15 cellular contexts compared by ENCODE assay signal in the genomic region with DNA sequence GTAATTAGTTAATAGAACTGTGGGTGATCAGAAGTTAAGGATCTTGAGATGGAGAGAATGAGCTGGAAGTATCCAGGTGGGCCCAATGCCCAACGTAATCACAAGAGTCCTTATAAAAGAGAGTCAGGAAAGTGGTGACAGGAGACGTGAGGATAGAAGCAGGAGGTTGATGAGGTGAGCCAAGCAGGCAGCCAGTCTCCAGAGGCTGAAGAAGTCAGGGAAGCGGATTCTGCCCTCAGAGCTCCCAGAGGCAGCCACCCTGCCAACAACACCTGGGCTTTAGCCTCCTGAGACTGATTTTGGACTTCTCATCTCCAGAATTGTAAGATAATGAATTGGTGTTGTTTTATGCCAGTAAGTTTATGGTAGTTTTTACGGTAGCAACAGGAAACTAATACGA. TPM values are rescaled to one million over a fixed set of nuclear protein-coding genes. Genes with fewer than 3 reads are reported as not detected.
A peak's percentile ranks its signal among the peaks of the same experiment; 100 is the strongest.
DNase-seq lines count a peak whose midpoint lies in the region; ATAC-seq and TF ChIP-seq lines count a peak whose summit lies in the region.
"Had no signal": no experiment of that assay in that cellular context is flagged by ENCODE, and none has a peak within 500 bp of the region (broad histone marks: within the 10 kb centered on the region; RNA-seq: fewer than 3 reads in every experiment).

No MANE protein-coding gene starts in this region.

- H3K9me3 Mint-ChIP-seq in Calu3 (ENCODE audit: low read depth, unreplicated experiment) = peaks cover 4% of the 10 kb centered on the region
- H3K9me3 Mint-ChIP-seq in dendritic cell treated with granulocyte-macrophage colony-stimulating factor and Interleukin-4, amounts not matched to agents 40 ng/mL and 50 ng/mL, for 4 days = no peaks in the 10 kb centered on the region

- H3K4me1 ChIP-seq in PC-3 (ENCODE audit: insufficient read depth, low read length) (peaks cover 44% of the 10 kb centered on the region), skeletal muscle satellite cell (ENCODE audit: control insufficient read depth, insufficient read depth, low read length) (peaks cover 38% of the 10 kb centered on the region)

- H3F3A ChIP-seq in PC-3 (ENCODE audit: low read length, unreplicated experiment) = no peaks in the 10 kb centered on the region

- no peak overlapping the region for H2AFZ ChIP-seq in PC-3 (ENCODE audit: low read length)

- peaks cover 50% of the 10 kb centered on the region for H3K4me1 Mint-ChIP-seq in Calu3 (ENCODE audit: low read depth, unreplicated experiment)
- H3K4me1 Mint-ChIP-seq in dendritic cell treated with granulocyte-macrophage colony-stimulating factor and Interleukin-4, amounts not matched to agents 40 ng/mL and 50 ng/mL, for 4 days (ENCODE audit: low read depth) = peaks cover 33% of the 10 kb centered on the region
- H3K4me1 Mint-ChIP-seq: brain had no signal

- CTCF ChIA-PET in Calu3 (lab: Charles Lee) (interaction anchor here (0.7 to 1.7 kb wide), 2 partner anchors 12 to 20 kb away, joined by 3 to 4 read pairs; no protein-coding TSS in a partner anchor), PC-3 (lab: Charles Lee) (interaction anchor here (0.9 to 1.1 kb wide), 4 partner anchors 10 to 815 kb away, joined by 3 to 7 read pairs (median 4); a partner anchor contains a TSS)

- H3K27me3 Mint-ChIP-seq in Calu3 (ENCODE audit: unreplicated experiment) = no peaks in the 10 kb centered on the region
- no peaks in the 10 kb centered on the region for H3K27me3 Mint-ChIP-seq in dendritic cell treated with granulocyte-macrophage colony-stimulating factor and Interleukin-4, amounts not matched to agents 40 ng/mL and 50 ng/mL, for 4 days

- H3K4me3 ChIP-seq in PC-3 (ENCODE audit: low read length) (peak overlapping the region; percentile 54; the same call in 1 of the 2 replicates), skeletal muscle satellite cell (ENCODE audit: low read length) (peak overlapping the region; percentile 32)
- H3K4me3 ChIP-seq: SK-N-MC had no signal

- POLR2A ChIA-PET in PC-3 (lab: Charles Lee; ENCODE audit: unreplicated experiment) = interaction anchor here (0.6 to 1.4 kb wide), 3 partner anchors 10 to 51 kb away, joined by 3 to 6 read pairs (median 5); a partner anchor contains a TSS

- no peaks in the 10 kb centered on the region; the same call in 1 of the 2 replicates for H3K9me2 ChIP-seq in PC-3 (replicated peaks; ENCODE audit: low read length)

- H3K9ac ChIP-seq in PC-3 (ENCODE audit: low read length) (no peak overlapping the region), skeletal muscle satellite cell (ENCODE audit: low read depth, low read length) (peak overlapping the region; percentile 58)

- H3K4me3 Mint-ChIP-seq in Calu3 (ENCODE audit: low read depth, unreplicated experiment) = peak overlapping the region; percentile 15
- no peak overlapping the region for H3K4me3 Mint-ChIP-seq in dendritic cell treated with granulocyte-macrophage colony-stimulating factor and Interleukin-4, amounts not matched to agents 40 ng/mL and 50 ng/mL, for 4 days
- H3K4me3 Mint-ChIP-seq: brain had no signal

- no peaks in the 10 kb centered on the region for H3K79me2 ChIP-seq in PC-3 (ENCODE audit: low read length)

- H3K4me2 ChIP-seq in PC-3 (ENCODE audit: low read length) (peak overlapping the region; percentile 77), skeletal muscle satellite cell (ENCODE audit: low read length) (peak overlapping the region; percentile 76)

- H3K9me3 ChIP-seq in PC-3 (ENCODE audit: low read length) (no peaks in the 10 kb centered on the region), skeletal muscle satellite cell (replicated peaks; ENCODE audit: low read length) (no peaks in the 10 kb centered on the region)
- H3K9me3 ChIP-seq: neutrophil had no signal

- H3K27me3 ChIP-seq in PC-3 (ENCODE audit: low read length) = no peaks in the 10 kb centered on the region
- no peaks in the 10 kb centered on the region for H3K27me3 ChIP-seq in skeletal muscle satellite cell (ENCODE audit: control insufficient read depth, insufficient read depth, low read length)
- H3K27me3 ChIP-seq: neutrophil had no signal

- H3K36me3 Mint-ChIP-seq in Calu3 (ENCODE audit: insufficient read depth, unreplicated experiment) = no peaks in the 10 kb centered on the region
- H3K36me3 Mint-ChIP-seq in dendritic cell treated with granulocyte-macrophage colony-stimulating factor and Interleukin-4, amounts not matched to agents 40 ng/mL and 50 ng/mL, for 4 days (ENCODE audit: low read depth) = no peaks in the 10 kb centered on the region
- H3K36me3 Mint-ChIP-seq: brain had no signal

- no peak for TF ChIP-seq CTCF in Calu3 (IDR thresholded peaks at IDR 0.05; ENCODE audit: unreplicated experiment)
- no peak for TF ChIP-seq CTCF in PC-3 (conservative IDR thresholded peaks at IDR 0.05; ENCODE audit: low read depth, low read length)
- TF ChIP-seq CTCF in omental fat pad (IDR thresholded peaks at IDR 0.05) = no peak

- H3K36me3 ChIP-seq in PC-3 (ENCODE audit: low read depth, low read length) = no peaks in the 10 kb centered on the region
- no peaks in the 10 kb centered on the region for H3K36me3 ChIP-seq in skeletal muscle satellite cell (ENCODE audit: insufficient read depth, low read length)
- H3K36me3 ChIP-seq: neutrophil had no signal

- ATAC-seq in PC-3 = peak; percentile 6
- ATAC-seq in omental fat pad (ENCODE audit: low FRiP score) = no peak

- peak overlapping the region; percentile 80 for H3K27ac ChIP-seq in PC-3 (ENCODE audit: low read length)
- H3K27ac ChIP-seq: neutrophil, SK-N-MC had no signal

- peak overlapping the region; percentile 75 for H3K27ac Mint-ChIP-seq in Calu3 (ENCODE audit: unreplicated experiment)
- H3K27ac Mint-ChIP-seq in dendritic cell treated with granulocyte-macrophage colony-stimulating factor and Interleukin-4, amounts not matched to agents 40 ng/mL and 50 ng/mL, for 4 days = peak overlapping the region; percentile 68
- H3K27ac Mint-ChIP-seq: brain had no signal

- BruUV-seq in Calu3 (replicated peaks; lab: Mats Ljungman, UMichigan) (no TSS peak), PC-3 (replicated peaks; lab: Mats Ljungman, UMichigan) (no TSS peak)

- intact Hi-C loops in Calu3 (cut with micrococcal nuclease; ENCODE audit: unreplicated experiment) (no loop called here), PC-3 (cut with micrococcal nuclease) (loop anchor here (5.0 kb wide), 2 partner anchors 34 to 184 kb away; no protein-coding TSS in a partner anchor)
- intact Hi-C loops in dendritic cell treated with granulocyte-macrophage colony-stimulating factor and Interleukin-4, amounts not matched to agents 40 ng/mL and 50 ng/mL, for 4 days (cut with micrococcal nuclease) = no loop called here

- no peak for DNase-seq in Calu3
- no peak for DNase-seq in PC-3
- no peak for DNase-seq in omental fat pad (ENCODE audit: low spot score)
- no peak for DNase-seq in NCI-H146 treated with DMSO at 0.1 percent for 48 hours (lab: John Stamatoyannopoulos, UW; ENCODE audit: unreplicated experiment)
- no peak for DNase-seq in NCI-H1048 (lab: John Stamatoyannopoulos, UW)
- no peak for DNase-seq in GM03348 (ENCODE audit: low spot score)
- DNase-seq: activated CD8-positive, alpha-beta memory T cell treated with anti-CD3 and anti-CD28 coated beads for 24 hours; activated naive CD4-positive, alpha-beta T cell; NCI-H2171 treated with DMSO at 0.1 percent for 48 hours; stimulated activated CD4-positive, alpha-beta T cell treated with anti-CD3 and anti-CD28 coated beads, Interleukin-4, amount 100 ng/mL, for 4 hours had no signal

- H4K20me1 ChIP-seq in PC-3 (ENCODE audit: low read length) = no peaks in the 10 kb centered on the region

RNA-seq across cellular contexts. Expression of a gene that starts 10.1 kb away (rescaled TPM):
- total RNA-seq in Calu3 (2022) (45.7 and 62.2 TPM in 2 replicates), PC-3 (2014; rRNA removed) (66.2 and 87.1 TPM in 2 replicates), omental fat pad (10 to 100 TPM; 37.7 to 49.7 (median 40.0) TPM)
- 11.4 and 15.2 TPM in 2 replicates for total RNA-seq in skeletal muscle satellite cell (2012; rRNA removed)
